In the genomic region with DNA sequence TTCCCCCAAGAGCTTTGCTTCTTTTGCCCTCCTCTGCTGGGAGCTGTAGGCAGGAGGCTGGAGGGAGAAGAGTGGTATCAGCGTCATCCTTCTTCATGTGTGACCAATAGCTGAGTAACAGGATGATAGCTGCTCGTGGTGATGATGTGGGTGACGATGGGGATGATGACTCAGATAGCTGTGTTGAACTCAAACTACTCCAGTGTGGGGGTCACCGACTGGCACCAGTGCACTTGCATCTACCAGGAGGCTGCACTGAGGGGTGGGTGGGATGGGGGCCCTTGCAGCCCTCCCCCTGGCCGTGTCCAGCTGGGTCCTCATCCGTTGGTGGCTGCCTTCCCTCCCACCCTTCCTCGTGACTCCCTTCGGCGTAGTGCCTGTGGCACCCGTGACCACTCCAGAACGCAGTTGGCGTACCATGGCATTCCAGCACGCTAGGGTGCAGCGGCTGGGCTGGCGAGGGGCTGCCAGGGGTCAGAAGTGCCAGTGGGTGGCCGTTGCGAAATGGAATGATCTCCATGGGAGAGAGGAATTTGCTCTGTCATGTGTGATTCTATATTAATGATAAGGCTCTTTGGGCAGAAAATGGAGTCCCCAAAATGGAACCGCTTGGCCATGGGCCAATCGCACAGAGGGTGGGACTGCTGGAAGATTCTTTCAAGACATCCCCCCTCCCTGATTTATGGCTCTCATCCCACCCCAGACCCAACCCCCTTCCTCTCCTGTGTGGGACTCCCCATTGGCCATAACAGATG, we compare ENCODE assay signal across 9 cellular contexts. TPM values are rescaled to one million over a fixed set of nuclear protein-coding genes. Genes with fewer than 3 reads are reported as not detected.
DNase-seq lines count a peak whose midpoint lies in the region; ATAC-seq and TF ChIP-seq lines count a peak whose summit lies in the region.
"Had no signal": no experiment of that assay in that cellular context is flagged by ENCODE, and none has a peak within 500 bp of the region (broad histone marks: within the 10 kb centered on the region; RNA-seq: fewer than 3 reads in every experiment).

No MANE protein-coding gene starts in this region.

- H3K36me3 Mint-ChIP-seq in activated T-cell treated with anti-CD3 and anti-CD28 coated beads, Interleukin-2, amount 50 U/mL, for 4 hours (ENCODE audit: insufficient read depth) = no peaks in the 10 kb centered on the region

- no peak overlapping the region for H3K4me3 ChIP-seq in kidney epithelial cell (ENCODE audit: low read depth, low read length)
- no peak overlapping the region for H3K4me3 ChIP-seq in effector memory CD4-positive, alpha-beta T cell (ENCODE audit: insufficient read depth, low read depth, low read length, poor library complexity, severe bottlenecking)

- H3K27me3 Mint-ChIP-seq in activated T-cell treated with anti-CD3 and anti-CD28 coated beads, Interleukin-2, amount 50 U/mL, for 4 hours (ENCODE audit: low read depth) = peaks cover 14% of the 10 kb centered on the region

- H3K9me3 ChIP-seq in effector memory CD4-positive, alpha-beta T cell (ENCODE audit: control insufficient read depth, low read length) = no peaks in the 10 kb centered on the region
- H3K9me3 ChIP-seq: Caco-2 had no signal

- no peak overlapping the region for H3K27ac ChIP-seq in effector memory CD4-positive, alpha-beta T cell (ENCODE audit: insufficient read depth, low read length, poor library complexity, severe bottlenecking)

- no peaks in the 10 kb centered on the region for H3K4me1 ChIP-seq in effector memory CD4-positive, alpha-beta T cell (ENCODE audit: control insufficient read depth, insufficient read depth, low read length, poor library complexity, severe bottlenecking)
- H3K4me1 ChIP-seq: Caco-2 had no signal

- DNase-seq in activated CD8-positive, alpha-beta memory T cell treated with anti-CD3 and anti-CD28 coated beads for 48 hours (ENCODE audit: low read depth in 2 of 3, low spot score in 2 of 3) = peak in 2 of 3 experiments; percentile 17 to 20
- no peak for DNase-seq in activated CD8-positive, alpha-beta memory T cell treated with anti-CD3 and anti-CD28 coated beads for 24 hours
- no peak for DNase-seq in activated T-cell treated with anti-CD3 and anti-CD28 coated beads, Interleukin-2, amount 50 U/mL, for 4 hours
- DNase-seq in kidney epithelial cell (ENCODE audit: low read depth) = peak; percentile 84
- DNase-seq in stimulated activated naive CD8-positive, alpha-beta T cell treated with anti-CD3 and anti-CD28 coated beads, Interleukin-15, Interleukin-2, amounts not matched to agents 100 U/mL and 50 U/mL, for 24 hours = peak; percentile 41
- no peak for DNase-seq in OCI-M1 (lab: John Stamatoyannopoulos, UW)
- DNase-seq in effector memory CD4-positive, alpha-beta T cell = no peak
- DNase-seq: Caco-2 had no signal

- peaks cover 2% of the 10 kb centered on the region for H3K4me1 Mint-ChIP-seq in activated T-cell treated with anti-CD3 and anti-CD28 coated beads, Interleukin-2, amount 50 U/mL, for 4 hours (ENCODE audit: low read depth)

- no peak for TF ChIP-seq CTCF in kidney epithelial cell (IDR thresholded peaks at IDR 0.05; ENCODE audit: insufficient read depth, low read length, poor library complexity, severe bottlenecking)

- peak; percentile 96 to 99 for ATAC-seq in activated T-cell treated with anti-CD3 and anti-CD28 coated beads, Interleukin-2, amount 50 U/mL, for 4 hours
- peak; percentile 98 for ATAC-seq in stimulated activated naive CD8-positive, alpha-beta T cell treated with anti-CD3 and anti-CD28 coated beads, Interleukin-15, Interleukin-2, amounts not matched to agents 100 U/mL and 50 U/mL, for 24 hours
- ATAC-seq in GM21576 (IDR thresholded peaks at IDR 0.05; ENCODE audit: unreplicated experiment) = no peak

- H3K36me3 ChIP-seq in kidney epithelial cell (ENCODE audit: control insufficient read depth, insufficient read depth, low read length) = no peaks in the 10 kb centered on the region
- no peaks in the 10 kb centered on the region for H3K36me3 ChIP-seq in effector memory CD4-positive, alpha-beta T cell (ENCODE audit: control insufficient read depth, insufficient read depth, low read length)

- no peaks in the 10 kb centered on the region for H3K9me3 Mint-ChIP-seq in activated T-cell treated with anti-CD3 and anti-CD28 coated beads, Interleukin-2, amount 50 U/mL, for 4 hours

- no peak overlapping the region for H3K4me3 Mint-ChIP-seq in activated T-cell treated with anti-CD3 and anti-CD28 coated beads, Interleukin-2, amount 50 U/mL, for 4 hours

- H3K27me3 ChIP-seq in kidney epithelial cell (ENCODE audit: control insufficient read depth, insufficient read depth, low read length) = no peaks in the 10 kb centered on the region
- no peaks in the 10 kb centered on the region for H3K27me3 ChIP-seq in effector memory CD4-positive, alpha-beta T cell (replicated peaks; ENCODE audit: control insufficient read depth, insufficient read depth, low read length, poor library complexity, severe bottlenecking)

RNA-seq across cellular contexts. Expression of a gene that starts 1.3 kb away (rescaled TPM):
- total RNA-seq in activated T-cell treated with anti-CD3 and anti-CD28 coated beads, Interleukin-2, amount 50 U/mL, for 4 hours = not detected
- 0.48 and 0.54 TPM in 2 replicates for total RNA-seq in kidney epithelial cell

RNA-seq across cellular contexts. Expression of a gene that starts 37.6 kb away (rescaled TPM):
- total RNA-seq in activated T-cell treated with anti-CD3 and anti-CD28 coated beads, Interleukin-2, amount 50 U/mL, for 4 hours = 10 to 100 TPM in 1 of 3 donors, 1 to 10 TPM in 2; 9.7 to 14.0 (median 9.9) TPM
- 103 and 120 TPM in 2 replicates for total RNA-seq in kidney epithelial cell

Comparison
In these comparisons a context has a peak if more than half of its experiments do, and no peak if none do; other contexts are left out.
1. DNase-seq: peak in activated CD8-positive, alpha-beta memory T cell treated with anti-CD3 and anti-CD28 coated beads for 48 hours (2 of 3), kidney epithelial cell (single experiment) and stimulated activated naive CD8-positive, alpha-beta T cell treated with anti-CD3 and anti-CD28 coated beads, Interleukin-15, Interleukin-2, amounts not matched to agents 100 U/mL and 50 U/mL, for 24 hours (single experiment); none in activated CD8-positive, alpha-beta memory T cell treated with anti-CD3 and anti-CD28 coated beads for 24 hours (single experiment), activated T-cell treated with anti-CD3 and anti-CD28 coated beads, Interleukin-2, amount 50 U/mL, for 4 hours (single experiment), OCI-M1 (single experiment) and effector memory CD4-positive, alpha-beta T cell (0 of 3).